1 cellular context compared by ENCODE assay signal in genomic region chr19:41998246-41999020, GRCh38.
A peak's percentile ranks its signal among the peaks of the same experiment; 100 is the strongest.
TF ChIP-seq lines count a peak whose summit lies in the region.

No MANE protein-coding gene starts in this region.

TF ChIP-seq in HepG2, 621 proteins besides CTCF, POLR2A, EP300 and RAD21 (continued from another document):
- TF ChIP-seq, protein P1, sequence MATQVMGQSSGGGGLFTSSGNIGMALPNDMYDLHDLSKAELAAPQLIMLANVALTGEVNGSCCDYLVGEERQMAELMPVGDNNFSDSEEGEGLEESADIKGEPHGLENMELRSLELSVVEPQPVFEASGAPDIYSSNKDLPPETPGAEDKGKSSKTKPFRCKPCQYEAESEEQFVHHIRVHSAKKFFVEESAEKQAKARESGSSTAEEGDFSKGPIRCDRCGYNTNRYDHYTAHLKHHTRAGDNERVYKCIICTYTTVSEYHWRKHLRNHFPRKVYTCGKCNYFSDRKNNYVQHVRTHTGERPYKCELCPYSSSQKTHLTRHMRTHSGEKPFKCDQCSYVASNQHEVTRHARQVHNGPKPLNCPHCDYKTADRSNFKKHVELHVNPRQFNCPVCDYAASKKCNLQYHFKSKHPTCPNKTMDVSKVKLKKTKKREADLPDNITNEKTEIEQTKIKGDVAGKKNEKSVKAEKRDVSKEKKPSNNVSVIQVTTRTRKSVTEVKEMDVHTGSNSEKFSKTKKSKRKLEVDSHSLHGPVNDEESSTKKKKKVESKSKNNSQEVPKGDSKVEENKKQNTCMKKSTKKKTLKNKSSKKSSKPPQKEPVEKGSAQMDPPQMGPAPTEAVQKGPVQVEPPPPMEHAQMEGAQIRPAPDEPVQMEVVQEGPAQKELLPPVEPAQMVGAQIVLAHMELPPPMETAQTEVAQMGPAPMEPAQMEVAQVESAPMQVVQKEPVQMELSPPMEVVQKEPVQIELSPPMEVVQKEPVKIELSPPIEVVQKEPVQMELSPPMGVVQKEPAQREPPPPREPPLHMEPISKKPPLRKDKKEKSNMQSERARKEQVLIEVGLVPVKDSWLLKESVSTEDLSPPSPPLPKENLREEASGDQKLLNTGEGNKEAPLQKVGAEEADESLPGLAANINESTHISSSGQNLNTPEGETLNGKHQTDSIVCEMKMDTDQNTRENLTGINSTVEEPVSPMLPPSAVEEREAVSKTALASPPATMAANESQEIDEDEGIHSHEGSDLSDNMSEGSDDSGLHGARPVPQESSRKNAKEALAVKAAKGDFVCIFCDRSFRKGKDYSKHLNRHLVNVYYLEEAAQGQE (IDR thresholded peaks at IDR 0.05; ENCODE audit: borderline replicate concordance in 1 of 2, low read depth in 1 of 2, low read length in 2 of 2): peak; percentile 19 to 68; a peak in 3 of 4 replicates
- TF ChIP-seq BORCS8-MEF2B (CRISPR knock-in tag; IDR thresholded peaks at IDR 0.05) (no peak), ZNF773 (CRISPR knock-in tag; IDR thresholded peaks at IDR 0.05; ENCODE audit: borderline replicate concordance) (no peak), SCMH1 (CRISPR knock-in tag; IDR thresholded peaks at IDR 0.05; ENCODE audit: borderline replicate concordance) (no peak), ZNF547 (CRISPR knock-in tag; IDR thresholded peaks at IDR 0.05) (no peak)
- TF ChIP-seq, protein P2, sequence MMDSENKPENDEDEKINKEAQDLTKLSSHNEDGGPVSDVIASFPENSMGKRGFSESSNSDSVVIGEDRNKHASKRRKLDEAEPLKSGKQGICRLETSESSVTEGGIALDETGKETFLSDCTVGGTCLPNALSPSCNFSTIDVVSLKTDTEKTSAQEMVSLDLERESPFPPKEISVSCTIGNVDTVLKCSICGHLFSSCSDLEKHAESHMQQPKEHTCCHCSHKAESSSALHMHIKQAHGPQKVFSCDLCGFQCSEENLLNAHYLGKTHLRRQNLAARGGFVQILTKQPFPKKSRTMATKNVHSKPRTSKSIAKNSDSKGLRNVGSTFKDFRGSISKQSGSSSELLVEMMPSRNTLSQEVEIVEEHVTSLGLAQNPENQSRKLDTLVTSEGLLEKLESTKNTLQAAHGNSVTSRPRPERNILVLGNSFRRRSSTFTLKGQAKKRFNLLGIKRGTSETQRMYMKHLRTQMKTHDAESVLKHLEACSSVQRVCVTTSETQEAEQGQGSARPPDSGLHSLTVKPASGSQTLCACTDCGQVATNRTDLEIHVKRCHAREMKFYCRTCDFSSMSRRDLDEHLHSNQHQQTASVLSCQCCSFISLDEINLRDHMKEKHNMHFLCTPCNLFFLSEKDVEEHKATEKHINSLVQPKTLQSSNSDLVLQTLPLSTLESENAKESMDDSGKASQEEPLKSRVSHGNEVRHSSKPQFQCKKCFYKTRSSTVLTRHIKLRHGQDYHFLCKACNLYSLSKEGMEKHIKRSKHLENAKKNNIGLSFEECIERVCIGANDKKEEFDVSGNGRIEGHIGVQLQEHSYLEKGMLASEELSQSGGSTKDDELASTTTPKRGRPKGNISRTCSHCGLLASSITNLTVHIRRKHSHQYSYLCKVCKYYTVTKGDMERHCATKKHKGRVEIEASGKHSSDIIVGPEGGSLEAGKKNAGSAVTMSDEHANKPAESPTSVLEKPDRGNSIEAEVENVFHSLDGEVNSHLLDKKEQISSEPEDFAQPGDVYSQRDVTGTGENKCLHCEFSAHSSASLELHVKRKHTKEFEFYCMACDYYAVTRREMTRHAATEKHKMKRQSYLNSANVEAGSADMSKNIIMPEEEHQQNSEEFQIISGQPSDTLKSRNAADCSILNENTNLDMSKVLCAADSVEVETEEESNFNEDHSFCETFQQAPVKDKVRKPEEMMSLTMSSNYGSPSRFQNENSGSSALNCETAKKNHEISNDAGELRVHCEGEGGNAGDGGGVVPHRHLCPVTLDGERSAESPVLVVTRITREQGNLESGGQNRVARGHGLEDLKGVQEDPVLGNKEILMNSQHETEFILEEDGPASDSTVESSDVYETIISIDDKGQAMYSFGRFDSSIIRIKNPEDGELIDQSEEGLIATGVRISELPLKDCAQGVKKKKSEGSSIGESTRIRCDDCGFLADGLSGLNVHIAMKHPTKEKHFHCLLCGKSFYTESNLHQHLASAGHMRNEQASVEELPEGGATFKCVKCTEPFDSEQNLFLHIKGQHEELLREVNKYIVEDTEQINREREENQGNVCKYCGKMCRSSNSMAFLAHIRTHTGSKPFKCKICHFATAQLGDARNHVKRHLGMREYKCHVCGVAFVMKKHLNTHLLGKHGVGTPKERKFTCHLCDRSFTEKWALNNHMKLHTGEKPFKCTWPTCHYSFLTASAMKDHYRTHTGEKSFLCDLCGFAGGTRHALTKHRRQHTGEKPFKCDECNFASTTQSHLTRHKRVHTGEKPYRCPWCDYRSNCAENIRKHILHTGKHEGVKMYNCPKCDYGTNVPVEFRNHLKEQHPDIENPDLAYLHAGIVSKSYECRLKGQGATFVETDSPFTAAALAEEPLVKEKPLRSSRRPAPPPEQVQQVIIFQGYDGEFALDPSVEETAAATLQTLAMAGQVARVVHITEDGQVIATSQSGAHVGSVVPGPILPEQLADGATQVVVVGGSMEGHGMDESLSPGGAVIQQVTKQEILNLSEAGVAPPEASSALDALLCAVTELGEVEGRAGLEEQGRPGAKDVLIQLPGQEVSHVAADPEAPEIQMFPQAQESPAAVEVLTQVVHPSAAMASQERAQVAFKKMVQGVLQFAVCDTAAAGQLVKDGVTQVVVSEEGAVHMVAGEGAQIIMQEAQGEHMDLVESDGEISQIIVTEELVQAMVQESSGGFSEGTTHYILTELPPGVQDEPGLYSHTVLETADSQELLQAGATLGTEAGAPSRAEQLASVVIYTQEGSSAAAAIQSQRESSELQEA (CRISPR knock-in tag; IDR thresholded peaks at IDR 0.05; ENCODE audit: not compliant biosample characterization): no peak
TF ChIP-seq in HepG2: peak in this region for 8.
